24 cellular contexts compared by ENCODE assay signal in genomic region chr9:135159801-135160200, GRCh38.
A peak's percentile ranks its signal among the peaks of the same experiment; 100 is the strongest.
DNase-seq lines count a peak whose midpoint lies in the region; ATAC-seq and TF ChIP-seq lines count a peak whose summit lies in the region.
"Had no signal": no experiment of that assay in that cellular context is flagged by ENCODE, and none has a peak within 500 bp of the region (broad histone marks: within the 10 kb centered on the region; RNA-seq: fewer than 3 reads in every experiment).

No MANE protein-coding gene starts in this region.

- no peak for TF ChIP-seq POLR2A in heart left ventricle (IDR thresholded peaks at IDR 0.05)

- H3K27ac ChIP-seq in heart left ventricle (no peak overlapping the region), osteoblast (ENCODE audit: low read depth, low read length) (no peak overlapping the region)
- H3K27ac ChIP-seq: BLaER1 had no signal

- no peak overlapping the region for H3K4me2 ChIP-seq in osteoblast (ENCODE audit: insufficient read depth, low read length)
- H3K4me2 ChIP-seq: BLaER1 had no signal

- H3K79me2 ChIP-seq in osteoblast (ENCODE audit: insufficient read depth, low read length): no peaks in the 10 kb centered on the region

- H2AFZ ChIP-seq in osteoblast (ENCODE audit: low read length): no peak overlapping the region

- H3K4me1 Mint-ChIP-seq in activated T-helper 1 cell treated with anti-CD3 and anti-CD28 coated beads, Interleukin-12 subunit alpha, Interleukin-12 subunit beta, Interleukin-2, Interleukin-4 antibody, amounts not matched to agents 30 ng/mL and 10 ng/mL and 1 ng/mL, durations not matched to agents 14 hours and 24 hours and 36 hours (ENCODE audit: low read depth): no peaks in the 10 kb centered on the region
- H3K4me1 Mint-ChIP-seq: B cell; CD14-positive monocyte; CD4-positive, alpha-beta memory T cell; CD8-positive, alpha-beta memory T cell had no signal

- no peak overlapping the region for H3K4me3 ChIP-seq in heart left ventricle
- H3K4me3 ChIP-seq in BE2C (ENCODE audit: low read depth, low read length): no peak overlapping the region
- no peak overlapping the region for H3K4me3 ChIP-seq in osteoblast (ENCODE audit: insufficient read depth, low read length)
- H3K4me3 ChIP-seq: BLaER1, GM12878 had no signal

- ATAC-seq in Right ventricle myocardium superior (ENCODE audit: poor library complexity): no peak
- no peak for ATAC-seq in heart left ventricle
- ATAC-seq in GM21576 (IDR thresholded peaks at IDR 0.05; ENCODE audit: unreplicated experiment): no peak
- ATAC-seq: GM12878 had no signal

- H3K36me3 ChIP-seq in heart left ventricle (no peaks in the 10 kb centered on the region), BE2C (no peaks in the 10 kb centered on the region), osteoblast (ENCODE audit: insufficient read depth, low read length) (no peaks in the 10 kb centered on the region)
- H3K36me3 ChIP-seq: BLaER1 had no signal

- H3K4me1 ChIP-seq in heart left ventricle: no peaks in the 10 kb centered on the region
- peaks cover 36% of the 10 kb centered on the region for H3K4me1 ChIP-seq in BE2C
- H3K4me1 ChIP-seq in osteoblast (ENCODE audit: insufficient read depth, low read length): no peaks in the 10 kb centered on the region
- H3K4me1 ChIP-seq: BLaER1 had no signal

- no peaks in the 10 kb centered on the region for H3K9me3 ChIP-seq in heart left ventricle
- H3K9me3 ChIP-seq in BE2C: no peaks in the 10 kb centered on the region
- H3K9me3 ChIP-seq in osteoblast (ENCODE audit: low read depth, low read length): no peaks in the 10 kb centered on the region
- H3K9me3 ChIP-seq: BLaER1 had no signal

- no peak overlapping the region for H3K27ac Mint-ChIP-seq in activated T-helper 1 cell treated with anti-CD3 and anti-CD28 coated beads, Interleukin-12 subunit alpha, Interleukin-12 subunit beta, Interleukin-2, Interleukin-4 antibody, amounts not matched to agents 30 ng/mL and 10 ng/mL and 1 ng/mL, durations not matched to agents 14 hours and 24 hours and 36 hours
- H3K27ac Mint-ChIP-seq: B cell; CD14-positive monocyte; CD4-positive, alpha-beta memory T cell; CD4-positive, CD25-positive, alpha-beta regulatory T cell; CD8-positive, alpha-beta memory T cell had no signal

- no peaks in the 10 kb centered on the region for H4K20me1 ChIP-seq in osteoblast (ENCODE audit: insufficient read depth, low read length)

- H3K36me3 Mint-ChIP-seq in activated T-helper 1 cell treated with anti-CD3 and anti-CD28 coated beads, Interleukin-12 subunit alpha, Interleukin-12 subunit beta, Interleukin-2, Interleukin-4 antibody, amounts not matched to agents 30 ng/mL and 10 ng/mL and 1 ng/mL, durations not matched to agents 14 hours and 24 hours and 36 hours (ENCODE audit: low read depth): no peaks in the 10 kb centered on the region
- H3K36me3 Mint-ChIP-seq: CD14-positive monocyte; CD4-positive, alpha-beta memory T cell; CD4-positive, CD25-positive, alpha-beta regulatory T cell; CD8-positive, alpha-beta memory T cell had no signal

- no peaks in the 10 kb centered on the region for H3K27me3 Mint-ChIP-seq in activated T-helper 1 cell treated with anti-CD3 and anti-CD28 coated beads, Interleukin-12 subunit alpha, Interleukin-12 subunit beta, Interleukin-2, Interleukin-4 antibody, amounts not matched to agents 30 ng/mL and 10 ng/mL and 1 ng/mL, durations not matched to agents 14 hours and 24 hours and 36 hours (ENCODE audit: insufficient read depth)
- H3K27me3 Mint-ChIP-seq: CD4-positive, CD25-positive, alpha-beta regulatory T cell had no signal

- intact Hi-C loops in Right ventricle myocardium superior (cut with DNase I): no loop called here
- intact Hi-C loops in heart left ventricle (cut with DNase I): no loop called here
- intact Hi-C loops in activated T-helper 1 cell treated with anti-CD3 and anti-CD28 coated beads, Interleukin-12 subunit alpha, Interleukin-12 subunit beta, Interleukin-2, Interleukin-4 antibody, amounts not matched to agents 30 ng/mL and 10 ng/mL and 1 ng/mL, durations not matched to agents 14 hours and 24 hours and 36 hours (cut with micrococcal nuclease): no loop called here

- 69 to 76% (median 75%) methylated on average over 11 of the region's 11 CpGs for WGBS in heart left ventricle, 4 donors

- no peaks in the 10 kb centered on the region for H3K9me3 Mint-ChIP-seq in activated T-helper 1 cell treated with anti-CD3 and anti-CD28 coated beads, Interleukin-12 subunit alpha, Interleukin-12 subunit beta, Interleukin-2, Interleukin-4 antibody, amounts not matched to agents 30 ng/mL and 10 ng/mL and 1 ng/mL, durations not matched to agents 14 hours and 24 hours and 36 hours
- H3K9me3 Mint-ChIP-seq: CD4-positive, CD25-positive, alpha-beta regulatory T cell had no signal

- H3K27me3 ChIP-seq in heart left ventricle (peaks cover 0 to 65% (median 13%) of the 10 kb centered on the region in 9 donors), BE2C (no peaks in the 10 kb centered on the region), osteoblast (ENCODE audit: insufficient read depth, low read length) (no peaks in the 10 kb centered on the region)
- H3K27me3 ChIP-seq: BLaER1 had no signal

- no peak overlapping the region for H3K4me3 Mint-ChIP-seq in activated T-helper 1 cell treated with anti-CD3 and anti-CD28 coated beads, Interleukin-12 subunit alpha, Interleukin-12 subunit beta, Interleukin-2, Interleukin-4 antibody, amounts not matched to agents 30 ng/mL and 10 ng/mL and 1 ng/mL, durations not matched to agents 14 hours and 24 hours and 36 hours
- H3K4me3 Mint-ChIP-seq: B cell; CD14-positive monocyte; CD4-positive, alpha-beta memory T cell; CD4-positive, CD25-positive, alpha-beta regulatory T cell; CD8-positive, alpha-beta memory T cell had no signal

- peak; percentile 8 for DNase-seq in Right ventricle myocardium superior
- DNase-seq in heart left ventricle: no peak
- DNase-seq in BE2C: peak; percentile 63
- DNase-seq in osteoblast (ENCODE audit: insufficient read length, low spot score, missing footprints): peak; percentile 60
- DNase-seq in activated T-helper 1 cell treated with anti-CD3 and anti-CD28 coated beads, Interleukin-12 subunit alpha, Interleukin-12 subunit beta, Interleukin-2, Interleukin-4 antibody, amounts not matched to agents 30 ng/mL and 10 ng/mL and 1 ng/mL, durations not matched to agents 14 hours and 24 hours and 36 hours (ENCODE audit: low spot score): no peak
- DNase-seq: 8988T; AML-193; C1 segment of cervical spinal cord; CD4-positive, alpha-beta memory T cell; CD4-positive, CD25-positive, alpha-beta regulatory T cell; CD8-positive, alpha-beta memory T cell; COR-L47; DMS 273 treated with DMSO at 0.1 percent for 48 hours; DMS153; DMS53; DMS79; DND-41; EL; GDM1 had no signal

- TF ChIP-seq CTCF in heart left ventricle (IDR thresholded peaks at IDR 0.05): no peak
- TF ChIP-seq CTCF in BE2C (IDR thresholded peaks at IDR 0.05; ENCODE audit: low read depth, low read length): no peak
- TF ChIP-seq CTCF in osteoblast (IDR thresholded peaks at IDR 0.05; ENCODE audit: extremely low read depth, low read depth, low read length): no peak

Comparison
In these comparisons a context has a peak if more than half of its experiments do, and no peak if none do; other contexts are left out.
1. DNase-seq: peak in Right ventricle myocardium superior (single experiment), BE2C (single experiment) and osteoblast (single experiment); none in heart left ventricle (0 of 5) and activated T-helper 1 cell treated with anti-CD3 and anti-CD28 coated beads, Interleukin-12 subunit alpha, Interleukin-12 subunit beta, Interleukin-2, Interleukin-4 antibody, amounts not matched to agents 30 ng/mL and 10 ng/mL and 1 ng/mL, durations not matched to agents 14 hours and 24 hours and 36 hours (single experiment).